ENCODE assay signal across 8 cellular contexts in the genomic region with DNA sequence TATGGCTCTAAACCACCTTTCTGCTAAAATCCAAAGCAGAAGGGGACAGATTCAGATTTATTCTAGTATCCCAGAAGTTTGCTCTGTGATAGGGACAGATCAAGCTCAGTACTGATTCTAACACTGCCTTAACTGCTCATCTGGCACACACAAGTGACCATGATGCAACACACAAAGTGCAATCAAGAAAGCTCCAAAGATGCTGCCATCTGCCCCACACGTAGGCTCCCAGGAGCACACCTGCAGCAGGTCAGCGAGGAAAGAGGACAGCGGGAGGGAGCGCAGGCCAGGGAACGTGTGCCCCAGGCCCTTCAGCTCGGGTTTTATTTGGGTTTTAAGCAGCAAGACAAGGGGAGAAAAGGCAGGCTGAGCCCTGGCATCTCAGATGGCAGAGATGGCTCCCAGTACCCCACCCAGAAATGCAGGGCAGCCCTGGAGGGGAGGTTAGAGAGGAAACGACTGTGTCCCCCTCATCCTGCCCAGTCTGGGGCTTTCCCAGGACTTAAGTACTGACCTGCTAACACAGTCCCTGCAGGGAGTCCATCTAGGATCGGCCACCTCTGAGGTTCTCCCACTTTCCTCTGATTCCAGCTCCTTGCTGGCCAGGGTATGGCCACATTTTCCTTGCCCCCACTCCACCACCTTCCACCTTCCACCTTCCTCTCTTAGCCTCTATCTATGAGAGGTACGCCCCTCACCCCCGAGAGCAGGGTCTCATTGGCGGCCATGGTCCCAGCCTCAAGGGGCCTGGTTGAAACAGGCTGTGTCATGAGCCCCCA. TPM values are rescaled to one million over a fixed set of nuclear protein-coding genes. Genes with fewer than 3 reads are reported as not detected.
DNase-seq lines count a peak whose midpoint lies in the region; ATAC-seq and TF ChIP-seq lines count a peak whose summit lies in the region.

No MANE protein-coding gene starts in this region.

- peak overlapping the region; percentile 93 for H3K27ac Mint-ChIP-seq in T-helper 1 cell treated with Interleukin-12 subunit alpha and Interleukin-12 subunit beta and Interleukin-4 antibody, amounts not matched to agents 30 μg/mL and 1 μg/mL, for 36 hours
- peak overlapping the region; percentile 71 for H3K27ac Mint-ChIP-seq in activated CD4-positive, alpha-beta memory T cell treated with anti-CD3 and anti-CD28 coated beads for 36 hours

- intact Hi-C loops in activated CD4-positive, alpha-beta memory T cell treated with anti-CD3 and anti-CD28 coated beads for 36 hours (cut with micrococcal nuclease): loop anchor here (10.0 kb wide), 1 partner anchor 241 kb away; the partner anchor contains the start of gene IBA57
- intact Hi-C loops in stomach (cut with DNase I; ENCODE audit: low total_unique reads): no loop called here

- WGBS in stomach, 5 donors: 14 to 26% (median 15%) methylated on average over 10 to 11 of the region's 11 CpGs

- TF ChIP-seq POLR2A in stomach (IDR thresholded peaks at IDR 0.05): no peak

- no peak for TF ChIP-seq EP300 in stomach (IDR thresholded peaks at IDR 0.05)

- H3K27me3 ChIP-seq in stomach: no peaks in the 10 kb centered on the region

- H3K4me3 ChIP-seq in iPS-11a (ENCODE audit: low read depth, low read length) (peak overlapping the region; percentile 91), stomach (peak overlapping the region; percentile 65 to 81 (median 78))

- CTCF ChIA-PET in activated CD4-positive, alpha-beta memory T cell treated with anti-CD3 and anti-CD28 coated beads for 36 hours (lab: Charles Lee): interaction anchor here (0.7 to 2.9 kb wide), 3 partner anchors 59 to 192 kb away, joined by 3 to 9 read pairs (median 3); no protein-coding TSS in a partner anchor

- DNase-seq in T-helper 1 cell (no peak), stomach (no peak), HPDE6-E6E7 (ENCODE audit: extremely low spot score) (no peak)
- no peak for DNase-seq in activated CD4-positive, alpha-beta memory T cell treated with anti-CD3 and anti-CD28 coated beads for 36 hours
- no peak for DNase-seq in stimulated activated CD4-positive, alpha-beta T cell treated with anti-CD3 and anti-CD28 coated beads, Interleukin-2, amount 100 ng/mL, for 48 hours

- peaks cover 7 to 40% (median 25%) of the 10 kb centered on the region in 4 donors for H3K36me3 ChIP-seq in stomach

- H3K27me3 Mint-ChIP-seq in T-helper 1 cell treated with Interleukin-12 subunit alpha and Interleukin-12 subunit beta and Interleukin-4 antibody, amounts not matched to agents 30 μg/mL and 1 μg/mL, for 36 hours (ENCODE audit: low read depth): no peaks in the 10 kb centered on the region
- H3K27me3 Mint-ChIP-seq in activated CD4-positive, alpha-beta memory T cell treated with anti-CD3 and anti-CD28 coated beads for 36 hours: no peaks in the 10 kb centered on the region

- peaks cover 17 to 72% (median 53%) of the 10 kb centered on the region in 4 donors for H3K4me1 ChIP-seq in stomach

- ATAC-seq in HG03439 (IDR thresholded peaks at IDR 0.05; ENCODE audit: unreplicated experiment): no peak

- peaks cover 40% of the 10 kb centered on the region for H3K4me1 Mint-ChIP-seq in T-helper 1 cell treated with Interleukin-12 subunit alpha and Interleukin-12 subunit beta and Interleukin-4 antibody, amounts not matched to agents 30 μg/mL and 1 μg/mL, for 36 hours (ENCODE audit: low read depth)
- H3K4me1 Mint-ChIP-seq in activated CD4-positive, alpha-beta memory T cell treated with anti-CD3 and anti-CD28 coated beads for 36 hours (ENCODE audit: low read depth): peaks cover 46% of the 10 kb centered on the region

- H3K9me3 ChIP-seq in stomach: no peaks in the 10 kb centered on the region

- H3K36me3 Mint-ChIP-seq in T-helper 1 cell treated with Interleukin-12 subunit alpha and Interleukin-12 subunit beta and Interleukin-4 antibody, amounts not matched to agents 30 μg/mL and 1 μg/mL, for 36 hours (ENCODE audit: low read depth): peaks cover 22% of the 10 kb centered on the region
- H3K36me3 Mint-ChIP-seq in activated CD4-positive, alpha-beta memory T cell treated with anti-CD3 and anti-CD28 coated beads for 36 hours: peaks cover 36% of the 10 kb centered on the region

- no peaks in the 10 kb centered on the region for H3K9me3 Mint-ChIP-seq in T-helper 1 cell treated with Interleukin-12 subunit alpha and Interleukin-12 subunit beta and Interleukin-4 antibody, amounts not matched to agents 30 μg/mL and 1 μg/mL, for 36 hours
- H3K9me3 Mint-ChIP-seq in activated CD4-positive, alpha-beta memory T cell treated with anti-CD3 and anti-CD28 coated beads for 36 hours: no peaks in the 10 kb centered on the region

- no peak for TF ChIP-seq CTCF in stomach (IDR thresholded peaks at IDR 0.05)

- POLR2A ChIA-PET in activated CD4-positive, alpha-beta memory T cell treated with anti-CD3 and anti-CD28 coated beads for 36 hours (lab: Charles Lee): interaction anchor here (1.1 to 4.0 kb wide), 6 partner anchors 8 to 240 kb away, joined by 3 to 33 read pairs (median 8); partner anchors contain the start of genes IBA57 and RNF187

- peak overlapping the region; percentile 95 for H3K4me3 Mint-ChIP-seq in T-helper 1 cell treated with Interleukin-12 subunit alpha and Interleukin-12 subunit beta and Interleukin-4 antibody, amounts not matched to agents 30 μg/mL and 1 μg/mL, for 36 hours
- H3K4me3 Mint-ChIP-seq in activated CD4-positive, alpha-beta memory T cell treated with anti-CD3 and anti-CD28 coated beads for 36 hours: peak overlapping the region; percentile 83

- peak overlapping the region in 4 of 5 donors; percentile 85 to 96 (median 87) for H3K27ac ChIP-seq in stomach

RNA-seq across cellular contexts. Expression of gene TRIM11, which starts 1.2 kb away (rescaled TPM):
- 10 to 100 TPM; 33.6 to 34.9 TPM for total RNA-seq in activated CD4-positive, alpha-beta memory T cell treated with anti-CD3 and anti-CD28 coated beads for 36 hours
- total RNA-seq in stomach: 100 to 1,000 TPM in 1 of 5 donors, 10 to 100 TPM in 3, 1 to 10 TPM in 1; 7.1 to 163 (median 23.9) TPM
- 10 to 100 TPM in 2 of 3 donors, 1 to 10 TPM in 1; 9.4 to 15.7 (median 10.8) TPM for polyA plus RNA-seq in stomach

RNA-seq across cellular contexts. Expression of gene TRIM17, which starts 11.3 kb away (rescaled TPM):
- 1 to 10 TPM; 1.5 to 1.6 TPM for total RNA-seq in activated CD4-positive, alpha-beta memory T cell treated with anti-CD3 and anti-CD28 coated beads for 36 hours
- total RNA-seq in stomach: 1 to 10 TPM in 3 of 5 donors, not detected in 2; 1.8 to 6.2 (median 5.3) TPM
- polyA plus RNA-seq in stomach: 1 to 10 TPM in 2 of 3 donors, not detected in 1; 1.2 to 1.7 TPM
